1 cellular context compared by ENCODE assay signal in genomic region chr9:114177423-114178064, GRCh38.
TF ChIP-seq lines count a peak whose summit lies in the region.

No MANE protein-coding gene starts in this region.

TF ChIP-seq in SK-N-SH, 30 proteins besides CTCF, POLR2A, EP300 and RAD21 (continued from another document):
- no peak for TF ChIP-seq USF2 (IDR thresholded peaks at IDR 0.05; ENCODE audit: borderline replicate concordance, low read depth, low read length)
- TF ChIP-seq PBX3 (IDR thresholded peaks at IDR 0.05): peak; percentile 31
- no peak for TF ChIP-seq TEAD4 (IDR thresholded peaks at IDR 0.05; ENCODE audit: borderline replicate concordance, insufficient read depth)
- TF ChIP-seq RFX5 (IDR thresholded peaks at IDR 0.05; ENCODE audit: low read length): no peak
- TF ChIP-seq RXRA (IDR thresholded peaks at IDR 0.05; ENCODE audit: borderline replicate concordance, low read depth): no peak
- TF ChIP-seq REST (IDR thresholded peaks at IDR 0.05; ENCODE audit: low read depth, low read length): no peak
- TF ChIP-seq GATA2 (CRISPR knock-in tag; IDR thresholded peaks at IDR 0.05): no peak
